Comparison of ENCODE assay signal across 1 cellular context in genomic region chr17:10744509-10745000, GRCh38.
TF ChIP-seq lines count a peak whose summit lies in the region.

No MANE protein-coding gene starts in this region.

TF ChIP-seq in HepG2, 621 proteins besides CTCF, POLR2A, EP300 and RAD21 (continued from another document and continues in another):
- TF ChIP-seq BCLAF1 (IDR thresholded peaks at IDR 0.05) = no peak
- TF ChIP-seq TBP (CRISPR knock-in tag; IDR thresholded peaks at IDR 0.05) = no peak
- TF ChIP-seq KDM1A (CRISPR knock-in tag; IDR thresholded peaks at IDR 0.05) = no peak
- TF ChIP-seq GPN1 (CRISPR knock-in tag; IDR thresholded peaks at IDR 0.05; ENCODE audit: borderline replicate concordance) = no peak
- no peak for TF ChIP-seq ZFP36L2 (CRISPR knock-in tag; IDR thresholded peaks at IDR 0.05)
- no peak for TF ChIP-seq HNRNPUL1 (IDR thresholded peaks at IDR 0.05; ENCODE audit: low read depth, low read length)
- no peak for TF ChIP-seq ZNF773 (CRISPR knock-in tag; IDR thresholded peaks at IDR 0.05; ENCODE audit: borderline replicate concordance)
- no peak for TF ChIP-seq DNMT1 (CRISPR knock-in tag; IDR thresholded peaks at IDR 0.05)
- peak; percentile 29; the same call in 1 of the 2 replicates for TF ChIP-seq ARID5B (CRISPR knock-in tag; IDR thresholded peaks at IDR 0.05)
- TF ChIP-seq NBN (conservative IDR thresholded peaks at IDR 0.05) = no peak
- no peak for TF ChIP-seq HDAC2 (CRISPR knock-in tag; IDR thresholded peaks at IDR 0.05)
- TF ChIP-seq ATRX (CRISPR knock-in tag; IDR thresholded peaks at IDR 0.05; ENCODE audit: borderline replicate concordance) = no peak
- no peak for TF ChIP-seq HDAC6 (IDR thresholded peaks at IDR 0.05; ENCODE audit: low read depth, low read length)
- no peak for TF ChIP-seq RARA (CRISPR knock-in tag; IDR thresholded peaks at IDR 0.05)
- no peak for TF ChIP-seq DNMT3B (CRISPR knock-in tag; conservative IDR thresholded peaks at IDR 0.05)
- TF ChIP-seq ZNF121 (CRISPR knock-in tag; IDR thresholded peaks at IDR 0.05) = no peak
- no peak for TF ChIP-seq WIZ (CRISPR knock-in tag; IDR thresholded peaks at IDR 0.05)
- no peak for TF ChIP-seq RFX3 (CRISPR knock-in tag; IDR thresholded peaks at IDR 0.05)
- no peak for TF ChIP-seq JDP2 (CRISPR knock-in tag; IDR thresholded peaks at IDR 0.05; ENCODE audit: borderline replicate concordance)
- TF ChIP-seq AHR (CRISPR knock-in tag; IDR thresholded peaks at IDR 0.05) = no peak
- no peak for TF ChIP-seq ZNF20 (CRISPR knock-in tag; IDR thresholded peaks at IDR 0.05)
- TF ChIP-seq ZNF335 (CRISPR knock-in tag; IDR thresholded peaks at IDR 0.05) = no peak
- no peak for TF ChIP-seq ZNF33B (CRISPR knock-in tag; IDR thresholded peaks at IDR 0.05)
- no peak for TF ChIP-seq NRL (CRISPR knock-in tag; IDR thresholded peaks at IDR 0.05; ENCODE audit: borderline replicate concordance)
- TF ChIP-seq MATR3 (CRISPR knock-in tag; IDR thresholded peaks at IDR 0.05) = no peak
- TF ChIP-seq ZNF296 (CRISPR knock-in tag; conservative IDR thresholded peaks at IDR 0.05) = no peak
- no peak for TF ChIP-seq ATM (IDR thresholded peaks at IDR 0.05; ENCODE audit: borderline replicate concordance)
- TF ChIP-seq GMEB2 (CRISPR knock-in tag; IDR thresholded peaks at IDR 0.05; ENCODE audit: low read depth) = no peak
- TF ChIP-seq ETS1 (CRISPR knock-in tag; IDR thresholded peaks at IDR 0.05) = no peak
- no peak for TF ChIP-seq ZNF678 (CRISPR knock-in tag; IDR thresholded peaks at IDR 0.05)
- TF ChIP-seq FUBP1 (CRISPR knock-in tag; IDR thresholded peaks at IDR 0.05; ENCODE audit: borderline replicate concordance) = no peak
- no peak for TF ChIP-seq HES4 (CRISPR knock-in tag; IDR thresholded peaks at IDR 0.05; ENCODE audit: borderline replicate concordance)
- TF ChIP-seq TARDBP (CRISPR knock-in tag; IDR thresholded peaks at IDR 0.05) = no peak
- no peak for TF ChIP-seq NFIB (CRISPR knock-in tag; IDR thresholded peaks at IDR 0.05; ENCODE audit: borderline replicate concordance)
- TF ChIP-seq ZNF33A (CRISPR knock-in tag; IDR thresholded peaks at IDR 0.05; ENCODE audit: borderline replicate concordance) = no peak
- no peak for TF ChIP-seq ZNF672 (CRISPR knock-in tag; IDR thresholded peaks at IDR 0.05)
- TF ChIP-seq NR0B2 (CRISPR knock-in tag; IDR thresholded peaks at IDR 0.05) = no peak
- no peak for TF ChIP-seq TIGD3 (CRISPR knock-in tag; IDR thresholded peaks at IDR 0.05; ENCODE audit: borderline replicate concordance)
- TF ChIP-seq JUN (CRISPR knock-in tag; IDR thresholded peaks at IDR 0.05) = no peak
- TF ChIP-seq ATF3 (CRISPR knock-in tag; IDR thresholded peaks at IDR 0.05) = no peak
- TF ChIP-seq PLSCR1 (CRISPR knock-in tag; IDR thresholded peaks at IDR 0.05; ENCODE audit: borderline replicate concordance) = no peak
- no peak for TF ChIP-seq SNAPC2 (CRISPR knock-in tag; IDR thresholded peaks at IDR 0.05)
- TF ChIP-seq PTBP1 (IDR thresholded peaks at IDR 0.05; ENCODE audit: low read depth, low read length, poor library complexity, severe bottlenecking) = no peak
- TF ChIP-seq AKNA (CRISPR knock-in tag; IDR thresholded peaks at IDR 0.05; ENCODE audit: borderline replicate concordance) = no peak
- no peak for TF ChIP-seq ZNF446 (CRISPR knock-in tag; IDR thresholded peaks at IDR 0.05)
- TF ChIP-seq ZNF263 (CRISPR knock-in tag; IDR thresholded peaks at IDR 0.05) = no peak
